In genomic region chr15:40543631-40544294, GRCh38 we compare ENCODE assay signal across 12 cellular contexts. TPM values are rescaled to one million over a fixed set of nuclear protein-coding genes. Genes with fewer than 3 reads are reported as not detected.
DNase-seq lines count a peak whose midpoint lies in the region; ATAC-seq and TF ChIP-seq lines count a peak whose summit lies in the region.
"Had no signal": no experiment of that assay in that cellular context is flagged by ENCODE, and none has a peak within 500 bp of the region (broad histone marks: within the 10 kb centered on the region; RNA-seq: fewer than 3 reads in every experiment).

No MANE protein-coding gene starts in this region.

- TF ChIP-seq CTCF in GM06990 (IDR thresholded peaks at IDR 0.05; ENCODE audit: insufficient read depth, low read length, poor library complexity, severe bottlenecking) = no peak

- peaks cover 4% of the 10 kb centered on the region for H3K36me3 ChIP-seq in GM06990 (ENCODE audit: control insufficient read depth, insufficient read depth, low read length)

- DNase-seq in GM06990 (ENCODE audit: extremely low read depth, insufficient read length) (peak; percentile 66), NOMO-1 treated with dmso at 0.1 percent for 144 hours (lab: John Stamatoyannopoulos, UW; ENCODE audit: unreplicated experiment) (peak; percentile 40), NCI-H82 treated with DMSO at 0.1 percent for 48 hours (lab: John Stamatoyannopoulos, UW; ENCODE audit: unreplicated experiment) (no peak), occipital lobe (lab: John Stamatoyannopoulos, UW) (no peak), NCI-H2029 treated with DMSO at 0.1 percent for 48 hours (lab: John Stamatoyannopoulos, UW) (no peak)
- no peak for DNase-seq in stimulated activated CD4-positive, alpha-beta T cell treated with anti-CD3 and anti-CD28 coated beads, Interleukin-2, amount 100 ng/mL, for 24 hours
- DNase-seq: activated T-cell treated with anti-CD3 and anti-CD28 coated beads, Interleukin-2, amount 50 U/mL, for 1 hour; GOT3; hippocampal formation; SK-N-SH had no signal

- no peaks in the 10 kb centered on the region for H3K27me3 ChIP-seq in GM06990 (replicated peaks; ENCODE audit: control insufficient read depth, insufficient read depth, low read length)

- ATAC-seq in GM19397 (IDR thresholded peaks at IDR 0.05; ENCODE audit: unreplicated experiment) = peak; percentile 69
- peak; percentile 60 for ATAC-seq in HG03025 (IDR thresholded peaks at IDR 0.05; ENCODE audit: low FRiP score, unreplicated experiment)

- no peak overlapping the region for H3K4me3 ChIP-seq in GM06990 (replicated peaks; ENCODE audit: low read depth, low read length)

RNA-seq across cellular contexts. Expression of gene CCDC32, which starts 21.1 kb away (rescaled TPM):
- total RNA-seq in occipital lobe = 25.9 TPM

RNA-seq across cellular contexts. Expression of gene RPUSD2, which starts 25.3 kb away (rescaled TPM):
- total RNA-seq in occipital lobe = 14.2 TPM

RNA-seq across cellular contexts. Expression of gene KNL1, which starts 50.3 kb away (rescaled TPM):
- total RNA-seq in occipital lobe = 4.7 TPM

Comparison
In these comparisons a context has a peak if more than half of its experiments do, and no peak if none do; other contexts are left out.
1. DNase-seq: peak in GM06990 (single experiment) and NOMO-1 treated with dmso at 0.1 percent for 144 hours (single experiment); none in NCI-H82 treated with DMSO at 0.1 percent for 48 hours (single experiment), occipital lobe (single experiment), stimulated activated CD4-positive, alpha-beta T cell treated with anti-CD3 and anti-CD28 coated beads, Interleukin-2, amount 100 ng/mL, for 24 hours (0 of 2) and NCI-H2029 treated with DMSO at 0.1 percent for 48 hours (single experiment).